Comparison of ENCODE assay signal across 12 cellular contexts in genomic region chr3:140845878-140846277, GRCh38.
A peak's percentile ranks its signal among the peaks of the same experiment; 100 is the strongest.
DNase-seq lines count a peak whose midpoint lies in the region; ATAC-seq, FAIRE-seq and TF ChIP-seq lines count a peak whose summit lies in the region.
"Had no signal": no experiment of that assay in that cellular context is flagged by ENCODE, and none has a peak within 500 bp of the region (broad histone marks: within the 10 kb centered on the region; RNA-seq: fewer than 3 reads in every experiment).

No MANE protein-coding gene starts in this region.

- no peak overlapping the region for H3K4me3 ChIP-seq in GM12878
- H3K4me3 ChIP-seq in stomach: no peak overlapping the region
- H3K4me3 ChIP-seq: skin epidermis had no signal

- no peak overlapping the region for H3K4me2 ChIP-seq in GM12878 (ENCODE audit: control insufficient read depth, insufficient read depth)

- RAD21 ChIA-PET in GM12878 (lab: Charles Lee; ENCODE audit: unreplicated experiment): no interaction called here

- in situ Hi-C loops in GM12878 (cut with MboI): no loop called here

- H3K27me3 ChIP-seq in GM12878 (replicated peaks in 1 of 2; ENCODE audit: control insufficient read depth in 2 of 2, insufficient read depth in 2 of 2, low read length in 1 of 2) (no peaks in the 10 kb centered on the region), stomach (no peaks in the 10 kb centered on the region)
- H3K27me3 ChIP-seq: neutrophil had no signal

- ATAC-seq in GM18870 (IDR thresholded peaks at IDR 0.05; ENCODE audit: unreplicated experiment) (peak; percentile 27), GM21528 (IDR thresholded peaks at IDR 0.05; ENCODE audit: low FRiP score, unreplicated experiment) (peak; percentile 46), HG03095 (IDR thresholded peaks at IDR 0.05; ENCODE audit: unreplicated experiment) (peak; percentile 49), GM12878 (peak; percentile 49)

- intact Hi-C loops in GM12878 (cut with micrococcal nuclease; ENCODE audit: unreplicated experiment) (no loop called here), stomach (cut with DNase I; ENCODE audit: low total_unique reads) (no loop called here)

- DNase-seq in GM12878 (ENCODE audit: low read depth, low spot score): no peak
- no peak for DNase-seq in stomach
- DNase-seq in RKO (ENCODE audit: low spot score): no peak
- DNase-seq in NCI-H2081 (lab: John Stamatoyannopoulos, UW): no peak
- DNase-seq: activated CD4-positive, alpha-beta T cell treated with anti-CD3 and anti-CD28 coated beads for 1 hour; KBM-7; NCI-H1436 had no signal

- H3K36me3 ChIP-seq in GM12878 (ENCODE audit: control insufficient read depth in 2 of 2, insufficient read depth in 2 of 2, low read length in 1 of 2) (no peaks in the 10 kb centered on the region), stomach (no peaks in the 10 kb centered on the region)
- H3K36me3 ChIP-seq: neutrophil had no signal

- no peak for FAIRE-seq in GM12878 (lab: Jason Lieb, UNC)

- POLR2A ChIA-PET in GM12878 (lab: Charles Lee): interaction anchor here (1.0 kb wide), 1 partner anchor 17 kb away, joined by 3 read pairs; no protein-coding TSS in a partner anchor

- no peaks in the 10 kb centered on the region for H4K20me1 ChIP-seq in GM12878 (ENCODE audit: control insufficient read depth, insufficient read depth)

- SMC1A ChIA-PET in GM12878 (lab: Charles Lee; ENCODE audit: uncharacterized antibody, unreplicated experiment): interaction anchor here (1.0 to 2.3 kb wide), 5 partner anchors 10 to 134 kb away, joined by 3 to 9 read pairs (median 3); no protein-coding TSS in a partner anchor

- no peak for TF ChIP-seq RAD21 in GM12878 (IDR thresholded peaks at IDR 0.05; ENCODE audit: insufficient read depth, low read depth, low read length)

- TF ChIP-seq POLR2A in GM12878 (IDR thresholded peaks at IDR 0.05; ENCODE audit: low read depth, low read length): no peak
- no peak for TF ChIP-seq POLR2A in stomach (IDR thresholded peaks at IDR 0.05)

- 38% methylated on average over 2 of the region's 2 CpGs for WGBS in GM12878 (ENCODE audit: insufficient coverage, insufficient replicate concordance, low lambda C conversion rate, missing lambda C conversion rate)
- WGBS in stomach, 5 donors: 78 to 85% (median 80%) methylated on average over 2 of the region's 2 CpGs

- no peak overlapping the region for H3K27ac ChIP-seq in GM12878 (ENCODE audit: control insufficient read depth, insufficient read depth)
- no peak overlapping the region for H3K27ac ChIP-seq in stomach
- H3K27ac ChIP-seq: neutrophil, skin epidermis had no signal

- H2AFZ ChIP-seq in GM12878 (ENCODE audit: control insufficient read depth, low read depth, low read length): no peak overlapping the region

- CTCF ChIA-PET in GM12878 (lab: Yijun Ruan, JAX): interaction anchor here (0.8 to 1.5 kb wide), 2 partner anchors 9 to 80 kb away, joined by 3 read pairs; no protein-coding TSS in a partner anchor

- no TSS peak for BruUV-seq in GM12878 (replicated peaks; lab: Mats Ljungman, UMichigan)

- no peaks in the 10 kb centered on the region for H3K79me2 ChIP-seq in GM12878 (ENCODE audit: control insufficient read depth, insufficient read depth, low read length)

- no peak for TF ChIP-seq CTCF in GM12878 (IDR thresholded peaks at IDR 0.05 in 2 of 3, conservative IDR thresholded peaks at IDR 0.05 in 1 of 3; ENCODE audit: control insufficient read depth in 2 of 3, extremely low read depth in 1 of 3, insufficient read depth in 1 of 3, low read depth in 3 of 3, low read length in 3 of 3)
- no peak for TF ChIP-seq CTCF in stomach (IDR thresholded peaks at IDR 0.05)

- H3K4me1 ChIP-seq in GM12878 (ENCODE audit: control insufficient read depth, insufficient read depth, low read length): peaks cover 27% of the 10 kb centered on the region
- H3K4me1 ChIP-seq in stomach: no peaks in the 10 kb centered on the region

- TF ChIP-seq EP300 in GM12878 (IDR thresholded peaks at IDR 0.05; ENCODE audit: borderline replicate concordance in 1 of 2, control insufficient read depth in 1 of 2, low read depth in 2 of 2, low read length in 2 of 2) (no peak), stomach (IDR thresholded peaks at IDR 0.05) (no peak)

- H3K9me3 ChIP-seq in GM12878 (replicated peaks; ENCODE audit: control insufficient read depth, insufficient read depth, low read length) (no peaks in the 10 kb centered on the region; the same call in 2 of the 3 replicates), stomach (no peaks in the 10 kb centered on the region)
- H3K9me3 ChIP-seq: neutrophil had no signal

- no peak overlapping the region for H3K9ac ChIP-seq in GM12878 (ENCODE audit: control insufficient read depth, insufficient read depth, low read length)

TF ChIP-seq in GM12878, 131 proteins besides CTCF, POLR2A, EP300 and RAD21 (continues in another document):
- peak in 1 of 2 experiments; percentile 16; a peak in 1 of 4 replicates for TF ChIP-seq ETV6 (conservative IDR thresholded peaks at IDR 0.05 in 1 of 2, IDR thresholded peaks at IDR 0.05 in 1 of 2; ENCODE audit: borderline replicate concordance in 1 of 2, low read depth in 1 of 2)
- TF ChIP-seq MXI1 (IDR thresholded peaks at IDR 0.05; ENCODE audit: low read depth, low read length): no peak
- TF ChIP-seq FOXK2 (IDR thresholded peaks at IDR 0.05): no peak
- TF ChIP-seq MAX (IDR thresholded peaks at IDR 0.05; ENCODE audit: low read depth, low read length): no peak
- no peak for TF ChIP-seq NRF1 (conservative IDR thresholded peaks at IDR 0.05; ENCODE audit: low read depth, low read length)
- TF ChIP-seq NBN (IDR thresholded peaks at IDR 0.05): no peak
- peak; percentile 57; the same call in 1 of the 2 replicates for TF ChIP-seq EED (IDR thresholded peaks at IDR 0.05; ENCODE audit: low read depth)
- no peak for TF ChIP-seq E2F4 (IDR thresholded peaks at IDR 0.05; ENCODE audit: low read depth, low read length)
- no peak for TF ChIP-seq BHLHE40 (IDR thresholded peaks at IDR 0.05; ENCODE audit: borderline replicate concordance in 1 of 2, low read depth in 2 of 2, low read length in 1 of 2)
- TF ChIP-seq CHD4 (IDR thresholded peaks at IDR 0.05): no peak
- no peak for TF ChIP-seq TCF7 (IDR thresholded peaks at IDR 0.05; ENCODE audit: borderline replicate concordance)
- TF ChIP-seq SMARCA5 (IDR thresholded peaks at IDR 0.05): no peak
- TF ChIP-seq CREB1 (IDR thresholded peaks at IDR 0.05; ENCODE audit: low read depth): no peak
- TF ChIP-seq IKZF2 (IDR thresholded peaks at IDR 0.05): peak; percentile 23 to 31; a peak in 2 of 4 replicates
- TF ChIP-seq ELK1 (IDR thresholded peaks at IDR 0.05; ENCODE audit: low read depth, low read length): no peak
- TF ChIP-seq PAX8 (IDR thresholded peaks at IDR 0.05): no peak
- TF ChIP-seq TCF12 (IDR thresholded peaks at IDR 0.05; ENCODE audit: low read depth, low read length): no peak
- no peak for TF ChIP-seq CEBPZ (IDR thresholded peaks at IDR 0.05; ENCODE audit: low read depth, low read length)
- TF ChIP-seq WRNIP1 (IDR thresholded peaks at IDR 0.05; ENCODE audit: borderline replicate concordance, low read depth, low read length): no peak
- TF ChIP-seq ZNF207 (IDR thresholded peaks at IDR 0.05; ENCODE audit: borderline replicate concordance): no peak
- TF ChIP-seq ZSCAN29 (IDR thresholded peaks at IDR 0.05): no peak
- no peak for TF ChIP-seq NR2C2 (IDR thresholded peaks at IDR 0.05; ENCODE audit: borderline replicate concordance, control insufficient read depth, insufficient read length, low read depth)
